ENCODE assay signal across 22 cellular contexts in the genomic region with DNA sequence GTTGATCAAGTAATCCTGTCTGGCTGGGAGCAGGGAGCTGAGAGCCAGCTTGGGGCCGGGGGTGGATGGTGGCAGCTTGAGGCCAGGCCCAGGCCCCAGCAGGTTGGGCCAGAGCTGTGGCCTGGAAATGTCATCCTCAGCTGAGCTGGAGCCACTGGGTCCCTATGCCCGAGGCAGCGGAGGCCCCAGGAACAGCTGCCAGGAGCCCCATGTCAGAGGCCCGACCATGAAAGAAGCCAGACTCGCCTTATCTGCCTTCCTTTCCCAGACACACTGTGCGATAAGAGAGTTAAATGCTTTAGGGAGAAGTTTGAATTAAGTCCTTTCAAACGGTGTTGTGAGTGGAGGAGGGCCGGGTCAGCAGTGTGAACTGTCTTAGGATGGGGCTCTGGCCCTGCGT. TPM values are rescaled to one million over a fixed set of nuclear protein-coding genes. Genes with fewer than 3 reads are reported as not detected.
DNase-seq lines count a peak whose midpoint lies in the region; ATAC-seq and TF ChIP-seq lines count a peak whose summit lies in the region.
"Had no signal": no experiment of that assay in that cellular context is flagged by ENCODE, and none has a peak within 500 bp of the region (broad histone marks: within the 10 kb centered on the region; RNA-seq: fewer than 3 reads in every experiment).

No MANE protein-coding gene starts in this region.

- TF ChIP-seq CTCF in BE2C (IDR thresholded peaks at IDR 0.05; ENCODE audit: low read depth, low read length) (no peak), right atrium auricular region (IDR thresholded peaks at IDR 0.05) (no peak), osteoblast (IDR thresholded peaks at IDR 0.05; ENCODE audit: extremely low read depth, low read depth, low read length) (no peak), H9 (conservative IDR thresholded peaks at IDR 0.05) (no peak), prostate gland (IDR thresholded peaks at IDR 0.05) (no peak)

- no peak overlapping the region for H2AK5ac ChIP-seq in H9 (ENCODE audit: insufficient read length, low read length)

- H3K4me1 ChIP-seq in BE2C (peaks cover 17% of the 10 kb centered on the region), right atrium auricular region (peaks cover 0 to 69% of the 10 kb centered on the region in 2 donors), osteoblast (ENCODE audit: insufficient read depth, low read length) (no peaks in the 10 kb centered on the region), H9 (ENCODE audit: insufficient read depth, low read length) (no peaks in the 10 kb centered on the region), prostate gland (replicated peaks) (no peaks in the 10 kb centered on the region)

- no peak overlapping the region for H4K8ac ChIP-seq in H9 (replicated peaks; ENCODE audit: insufficient read length, low read depth, low read length)

- H3K14ac ChIP-seq in H9 (ENCODE audit: insufficient read depth, low read length): no peak overlapping the region

- H2AFZ ChIP-seq in osteoblast (ENCODE audit: low read length): no peak overlapping the region
- no peak overlapping the region for H2AFZ ChIP-seq in H9 (ENCODE audit: low read length)

- H3K79me1 ChIP-seq in H9 (ENCODE audit: insufficient read depth, low read depth, low read length, poor library complexity, severe bottlenecking): no peaks in the 10 kb centered on the region

- H3K4me1 Mint-ChIP-seq in H9: peaks cover 9 to 26% of the 10 kb centered on the region in 2 experiments

- H4K5ac ChIP-seq in H9 (ENCODE audit: insufficient read length, low read depth, low read length): no peak overlapping the region

- H3T11ph ChIP-seq in H9 (ENCODE audit: low read length): no peak overlapping the region

- H3K4me3 ChIP-seq in BE2C (ENCODE audit: low read depth, low read length) (no peak overlapping the region), right atrium auricular region (peak overlapping the region in 1 of 2 donors; percentile 11), osteoblast (ENCODE audit: insufficient read depth, low read length) (no peak overlapping the region), prostate gland (no peak overlapping the region)
- H3K4me3 ChIP-seq: thyroid gland had no signal

- H3K36me3 ChIP-seq in BE2C (no peaks in the 10 kb centered on the region), right atrium auricular region (no peaks in the 10 kb centered on the region), osteoblast (ENCODE audit: insufficient read depth, low read length) (no peaks in the 10 kb centered on the region), prostate gland (no peaks in the 10 kb centered on the region)
- H3K36me3 ChIP-seq: thyroid gland had no signal

- no peaks in the 10 kb centered on the region for H3K9me3 Mint-ChIP-seq in H9
- H3K9me3 Mint-ChIP-seq: activated naive CD4-positive, alpha-beta T cell treated with anti-CD3 and anti-CD28 coated beads, Interleukin-2, amount 50 U/mL, for 72 hours; stimulated activated naive B cell treated with anti-CD40 and anti-IgM and Interleukin-4, amounts not matched to agents 10 μg/mL and 1 μg/mL and 100 μg/mL, for 72 hours had no signal

- no peaks in the 10 kb centered on the region; a peak in 1 of 7 replicates for H3K36me3 Mint-ChIP-seq in H9 (ENCODE audit: insufficient read depth in 1 of 3, low read depth in 3 of 3)
- H3K36me3 Mint-ChIP-seq: activated naive CD4-positive, alpha-beta T cell treated with anti-CD3 and anti-CD28 coated beads, Interleukin-2, amount 50 U/mL, for 72 hours; stimulated activated naive B cell treated with anti-CD40 and anti-IgM and Interleukin-4, amounts not matched to agents 10 μg/mL and 1 μg/mL and 100 μg/mL, for 72 hours had no signal

- H3K27me3 ChIP-seq in BE2C (peaks cover 36% of the 10 kb centered on the region), right atrium auricular region (no peaks in the 10 kb centered on the region), osteoblast (ENCODE audit: insufficient read depth, low read length) (peaks cover 44% of the 10 kb centered on the region), H9 (ENCODE audit: insufficient read depth, low read length) (peaks cover 19% of the 10 kb centered on the region; the same call in 1 of the 2 replicates), prostate gland (replicated peaks; ENCODE audit: insufficient read depth) (peaks cover 3% of the 10 kb centered on the region)

- no peak overlapping the region for H3K9ac ChIP-seq in H9 (ENCODE audit: extremely low read depth, insufficient read length, low read length)

- no peak overlapping the region for H4K91ac ChIP-seq in H9 (ENCODE audit: insufficient read length, low read depth, low read length)

- H2BK5ac ChIP-seq in H9 (ENCODE audit: insufficient read length, low read length): no peak overlapping the region

- no peak overlapping the region for H3K18ac ChIP-seq in H9 (ENCODE audit: insufficient read length, low read depth, low read length)

- DNase-seq in BE2C (peak; percentile 88), amniotic epithelial cell (ENCODE audit: low read depth) (peak; percentile 84), right atrium auricular region (ENCODE audit: low spot score) (no peak), osteoblast (ENCODE audit: insufficient read length, low spot score, missing footprints) (peak; percentile 79), H9 (no peak), prostate gland (ENCODE audit: low spot score) (no peak)
- DNase-seq: 8988T; activated CD4-positive, alpha-beta T cell treated with anti-CD3 and anti-CD28 coated beads for 1 hour; DMS 273 treated with DMSO at 0.1 percent for 48 hours; GDM1; GOT3; NCI-H1092 treated with DMSO at 0.1 percent for 48 hours; NCI-H526; SIG-M5; stimulated activated naive B cell treated with anti-CD40 and anti-IgM and Interleukin-4, amounts not matched to agents 10 μg/mL and 1 μg/mL and 100 μg/mL, for 72 hours; T-helper 17 cell; thyroid gland had no signal

- H3K4ac ChIP-seq in H9 (ENCODE audit: low read depth, low read length): no peak overlapping the region

- H4K20me1 ChIP-seq in osteoblast (ENCODE audit: insufficient read depth, low read length) (no peaks in the 10 kb centered on the region), H9 (ENCODE audit: control insufficient read depth, insufficient read depth, insufficient read length) (peaks cover 2% of the 10 kb centered on the region)

- WGBS in H9 (ENCODE audit: extremely low coverage, insufficient read length, low lambda C conversion rate): no CpG with 5 or more reads among the region's 9 CpGs
- 73% methylated on average over 9 of the region's 9 CpGs for WGBS in prostate gland

- H3K27ac ChIP-seq in right atrium auricular region: peak overlapping the region; percentile 76 to 85
- no peak overlapping the region for H3K27ac ChIP-seq in osteoblast (ENCODE audit: low read depth, low read length)
- H3K27ac ChIP-seq in H9 (ENCODE audit: insufficient read length, low read depth, low read length): no peak overlapping the region
- H3K27ac ChIP-seq in prostate gland: no peak overlapping the region
- H3K27ac ChIP-seq: thyroid gland had no signal

- no peak overlapping the region for H2BK12ac ChIP-seq in H9 (ENCODE audit: insufficient read length, low read depth, low read length)

- H3K79me2 ChIP-seq in osteoblast (ENCODE audit: insufficient read depth, low read length) (no peaks in the 10 kb centered on the region), H9 (ENCODE audit: insufficient read depth, low read length) (no peaks in the 10 kb centered on the region)

- no peak overlapping the region for H3K56ac ChIP-seq in H9 (ENCODE audit: insufficient read length, low read depth, low read length)

- H2BK20ac ChIP-seq in H9 (ENCODE audit: low read depth, low read length, poor library complexity, severe bottlenecking): no peak overlapping the region

- no peak overlapping the region for H3K4me2 ChIP-seq in osteoblast (ENCODE audit: insufficient read depth, low read length)
- no peak overlapping the region for H3K4me2 ChIP-seq in H9 (ENCODE audit: insufficient read depth, insufficient read length, low read length)

- no peak overlapping the region for H2BK15ac ChIP-seq in H9 (ENCODE audit: low read depth, low read length)

- intact Hi-C loops in prostate gland (cut with DNase I): loop anchor here (5.0 kb wide), 1 partner anchor 34 kb away; no protein-coding TSS in a partner anchor

- peaks cover 58% of the 10 kb centered on the region for H3K27me3 Mint-ChIP-seq in H9 (ENCODE audit: low read depth)

- H3K23ac ChIP-seq in H9 (ENCODE audit: insufficient read length, low read depth, low read length): no peak overlapping the region

- TF ChIP-seq POLR2A in prostate gland (IDR thresholded peaks at IDR 0.05): no peak

- no peak overlapping the region for H3K4me3 Mint-ChIP-seq in H9
- H3K4me3 Mint-ChIP-seq: stimulated activated naive B cell treated with anti-CD40 and anti-IgM and Interleukin-4, amounts not matched to agents 10 μg/mL and 1 μg/mL and 100 μg/mL, for 72 hours; T-helper 17 cell had no signal

- no peak overlapping the region for H2BK120ac ChIP-seq in H9 (ENCODE audit: low read depth, low read length, poor library complexity, severe bottlenecking)

- H3K9me3 ChIP-seq in BE2C: peaks cover 4% of the 10 kb centered on the region; the same call in 1 of the 2 replicates
- no peaks in the 10 kb centered on the region for H3K9me3 ChIP-seq in right atrium auricular region
- H3K9me3 ChIP-seq in osteoblast (ENCODE audit: low read depth, low read length): no peaks in the 10 kb centered on the region
- H3K9me3 ChIP-seq in H9 (ENCODE audit: control insufficient read depth, low read depth, low read length): no peaks in the 10 kb centered on the region
- no peaks in the 10 kb centered on the region for H3K9me3 ChIP-seq in prostate gland
- H3K9me3 ChIP-seq: thyroid gland had no signal

- H3K27ac Mint-ChIP-seq in H9: no peak overlapping the region
- H3K27ac Mint-ChIP-seq: activated naive CD4-positive, alpha-beta T cell treated with anti-CD3 and anti-CD28 coated beads, Interleukin-2, amount 50 U/mL, for 72 hours; stimulated activated naive B cell treated with anti-CD40 and anti-IgM and Interleukin-4, amounts not matched to agents 10 μg/mL and 1 μg/mL and 100 μg/mL, for 72 hours; T-helper 17 cell had no signal

- ATAC-seq in HG03135 (IDR thresholded peaks at IDR 0.05; ENCODE audit: unreplicated experiment) (no peak), GM21515 (IDR thresholded peaks at IDR 0.05; ENCODE audit: unreplicated experiment) (no peak)
- ATAC-seq: activated naive CD4-positive, alpha-beta T cell treated with anti-CD3 and anti-CD28 coated beads, Interleukin-2, amount 50 U/mL, for 72 hours; sciatic nerve; stimulated activated naive B cell treated with anti-CD40 and anti-IgM and Interleukin-4, amounts not matched to agents 10 μg/mL and 1 μg/mL and 100 μg/mL, for 72 hours; T-helper 17 cell had no signal

- H3K23me2 ChIP-seq in H9 (ENCODE audit: insufficient read length, low read depth, low read length, poor library complexity, severe bottlenecking): peaks cover 8% of the 10 kb centered on the region

RNA-seq across cellular contexts. Expression of a gene that starts 3.5 kb away (rescaled TPM):
- polyA plus RNA-seq in BE2C (2012; ENCODE audit: insufficient read depth, insufficient read length, low read depth): 2.1 TPM
- total RNA-seq in right atrium auricular region (10 to 100 TPM; 21.1 to 41.6 TPM), osteoblast (not detected in 2 replicates), H9 (2021) (0.77 and 1.6 TPM in 2 replicates), prostate gland (1 to 10 TPM; 4.6 to 6.3 TPM)
- total RNA-seq: activated naive CD4-positive, alpha-beta T cell treated with anti-CD3 and anti-CD28 coated beads, Interleukin-2, amount 50 U/mL, for 72 hours; T-helper 17 cell had no signal
- polyA plus RNA-seq: BJ had no signal

RNA-seq across cellular contexts. Expression of a gene that starts 27.4 kb away (rescaled TPM):
- not detected for polyA plus RNA-seq in BE2C (2012; ENCODE audit: insufficient read depth, insufficient read length, low read depth)
- total RNA-seq in right atrium auricular region (not detected), osteoblast (not detected in 2 replicates), H9 (2021) (0.13 and 0.17 TPM in 2 replicates), prostate gland (10 to 100 TPM; 23.5 to 35.6 TPM)
- total RNA-seq: activated naive CD4-positive, alpha-beta T cell treated with anti-CD3 and anti-CD28 coated beads, Interleukin-2, amount 50 U/mL, for 72 hours; sciatic nerve; T-helper 17 cell had no signal
- polyA plus RNA-seq: BJ had no signal

RNA-seq across cellular contexts. Expression of a gene that starts 32.6 kb away (rescaled TPM):
- polyA plus RNA-seq in BE2C (2012; ENCODE audit: insufficient read depth, insufficient read length, low read depth): 97.1 TPM
- total RNA-seq in right atrium auricular region (10 to 100 TPM; 19.6 to 25.8 TPM), osteoblast (47.1 and 49.2 TPM in 2 replicates), H9 (2021) (177 and 181 TPM in 2 replicates), prostate gland (10 to 100 TPM; 44.4 to 71.2 TPM)

RNA-seq across cellular contexts. Expression of a gene that starts 53.7 kb away (rescaled TPM):
- polyA plus RNA-seq in BE2C (2012; ENCODE audit: insufficient read depth, insufficient read length, low read depth): not detected
- total RNA-seq in right atrium auricular region (10 to 100 TPM; 16.9 to 65.0 TPM), osteoblast (not detected in 2 replicates), H9 (2021) (0.31 and 0.39 TPM in 2 replicates), prostate gland (under 1 TPM; 0.41 to 0.97 TPM)
- total RNA-seq: thyroid gland had no signal
- polyA plus RNA-seq: BJ had no signal

Comparison
In these comparisons a context has a peak if more than half of its experiments do, and no peak if none do; other contexts are left out.
1. DNase-seq: peak in BE2C (single experiment), amniotic epithelial cell (single experiment) and osteoblast (single experiment); none in right atrium auricular region (single experiment), H9 (single experiment) and prostate gland (single experiment).
2. H3K27ac ChIP-seq: peak in right atrium auricular region (2 of 2); none in osteoblast (single experiment), H9 (single experiment) and prostate gland (0 of 2).
3. RNA of a gene that starts 27.4 kb away (total RNA-seq): 23.5 to 35.6 TPM in prostate gland; 0.13 to 0.17 TPM in H9, not detected in right atrium auricular region and not detected in osteoblast; every median in the first group is over 10 times any median in the second.